In the genomic region with DNA sequence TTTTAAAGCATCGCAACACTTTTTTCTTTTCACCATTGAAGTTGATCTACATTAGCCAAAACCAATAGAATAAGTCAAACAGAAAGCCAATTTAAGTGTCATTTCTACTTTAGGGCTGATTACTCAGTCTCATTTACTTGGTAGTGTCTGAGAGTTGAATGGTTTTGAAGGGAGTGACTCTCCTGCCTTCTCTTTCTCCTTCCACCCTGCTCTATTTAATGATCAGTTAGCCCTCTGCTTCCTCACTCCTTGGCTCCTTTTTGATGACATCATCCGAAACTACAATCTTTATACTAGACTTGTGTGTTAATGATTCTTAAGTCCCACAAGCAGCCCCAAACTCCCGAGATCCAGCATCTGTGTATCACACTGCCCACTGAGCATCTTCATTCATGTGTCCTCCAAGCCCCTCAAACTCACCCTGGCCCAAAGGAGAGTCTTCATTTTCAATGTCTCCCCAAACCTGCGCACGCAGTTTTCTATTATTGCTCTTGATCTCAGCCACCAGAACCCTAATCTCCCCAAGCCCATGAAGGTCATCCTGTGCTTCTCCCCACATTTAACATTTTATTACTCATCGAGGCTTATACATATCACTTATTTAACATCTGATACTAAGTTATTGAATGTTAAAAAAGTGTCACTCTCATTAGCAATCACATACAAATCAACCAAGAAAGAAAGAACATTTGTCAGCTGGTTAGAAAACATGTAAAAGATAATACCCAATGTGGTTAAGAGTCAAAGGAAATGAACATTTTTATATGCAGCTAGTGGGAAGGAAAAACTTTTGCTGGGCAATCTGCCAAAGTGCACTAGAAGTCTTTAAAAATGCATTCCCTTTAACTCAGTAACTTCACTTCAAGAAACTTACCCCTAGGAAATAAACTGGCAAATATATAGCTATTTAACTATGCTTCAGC, we compare ENCODE assay signal across 14 cellular contexts. TPM values are rescaled to one million over a fixed set of nuclear protein-coding genes. Genes with fewer than 3 reads are reported as not detected.
DNase-seq lines count a peak whose midpoint lies in the region; ATAC-seq and TF ChIP-seq lines count a peak whose summit lies in the region.
"Had no signal": no experiment of that assay in that cellular context is flagged by ENCODE, and none has a peak within 500 bp of the region (broad histone marks: within the 10 kb centered on the region; RNA-seq: fewer than 3 reads in every experiment).

No MANE protein-coding gene starts in this region.

- peak overlapping the region in 9 of 11 experiments; percentile 8 to 32 (median 21); a peak in 12 of 22 replicates for H3K4me2 ChIP-seq in BLaER1 treated with 17β-estradiol and CSF1 and Interleukin-3, amounts not matched to agents 10 nM and 100 nM
- H3K4me2 ChIP-seq: GM23338 had no signal

- H3K9me3 Mint-ChIP-seq in chondrocyte (ENCODE audit: low read depth) = no peaks in the 10 kb centered on the region
- H3K9me3 Mint-ChIP-seq in naive thymus-derived CD4-positive, alpha-beta T cell = peaks cover 0 to 4% (median 0%) of the 10 kb centered on the region in 11 donors

- no peaks in the 10 kb centered on the region for H4K20me1 ChIP-seq in BLaER1 treated with 17β-estradiol and CSF1 and Interleukin-3, amounts not matched to agents 10 nM and 100 nM

- H3K27ac Mint-ChIP-seq in chondrocyte (ENCODE audit: unreplicated experiment) = peak overlapping the region; percentile 72
- H3K27ac Mint-ChIP-seq in naive thymus-derived CD4-positive, alpha-beta T cell = peak overlapping the region in 4 of 9 donors; percentile 43 to 74 (median 59)
- H3K27ac Mint-ChIP-seq: GM23338 had no signal

- peaks cover 31% of the 10 kb centered on the region for H3K4me1 Mint-ChIP-seq in chondrocyte (ENCODE audit: low read depth)
- H3K4me1 Mint-ChIP-seq in naive thymus-derived CD4-positive, alpha-beta T cell = peaks cover 0 to 24% (median 10%) of the 10 kb centered on the region in 7 donors
- H3K4me1 Mint-ChIP-seq: GM23338 had no signal

- no peaks in the 10 kb centered on the region for H3K36me3 Mint-ChIP-seq in chondrocyte (ENCODE audit: low read depth)
- peaks cover 0 to 3% (median 0%) of the 10 kb centered on the region in 5 donors for H3K36me3 Mint-ChIP-seq in naive thymus-derived CD4-positive, alpha-beta T cell

- H3K9ac ChIP-seq in BLaER1 treated with 17β-estradiol and CSF1 and Interleukin-3, amounts not matched to agents 10 nM and 100 nM = no peak overlapping the region

- intact Hi-C loops in naive thymus-derived CD4-positive, alpha-beta T cell (cut with micrococcal nuclease) = loop anchor here in 1 of 2 donors (5.0 kb wide), 1 partner anchor 193 kb away; no protein-coding TSS in a partner anchor

- no peaks in the 10 kb centered on the region for H3K27me3 Mint-ChIP-seq in chondrocyte (ENCODE audit: low read depth)
- peaks cover 0 to 18% (median 5%) of the 10 kb centered on the region in 5 donors for H3K27me3 Mint-ChIP-seq in naive thymus-derived CD4-positive, alpha-beta T cell

- POLR2A ChIA-PET in naive thymus-derived CD4-positive, alpha-beta T cell (lab: Charles Lee) = no interaction called here

- TF ChIP-seq CTCF in chondrocyte (IDR thresholded peaks at IDR 0.05) = no peak

- no peak overlapping the region for H3K27ac ChIP-seq in BLaER1 treated with 17β-estradiol and CSF1 and Interleukin-3, amounts not matched to agents 10 nM and 100 nM
- H3K27ac ChIP-seq in naive thymus-derived CD4-positive, alpha-beta T cell (ENCODE audit: low read depth, low read length) = no peak overlapping the region
- H3K27ac ChIP-seq: adrenal gland, Peyer's patch had no signal

- no peaks in the 10 kb centered on the region for H3K27me3 ChIP-seq in BLaER1 treated with 17β-estradiol and CSF1 and Interleukin-3, amounts not matched to agents 10 nM and 100 nM
- no peaks in the 10 kb centered on the region for H3K27me3 ChIP-seq in naive thymus-derived CD4-positive, alpha-beta T cell (ENCODE audit: control insufficient read depth in 2 of 2, insufficient read depth in 2 of 2, low read length in 2 of 2)
- H3K27me3 ChIP-seq: adrenal gland, Peyer's patch had no signal

- peaks cover 0 to 10% (median 3%) of the 10 kb centered on the region in 11 experiments; a peak in 3 of 22 replicates for H3K9me3 ChIP-seq in BLaER1 treated with 17β-estradiol and CSF1 and Interleukin-3, amounts not matched to agents 10 nM and 100 nM (replicated peaks in 1 of 11)
- no peaks in the 10 kb centered on the region for H3K9me3 ChIP-seq in naive thymus-derived CD4-positive, alpha-beta T cell (ENCODE audit: control insufficient read depth in 2 of 3, low read length in 3 of 3)
- H3K9me3 ChIP-seq: adrenal gland, Peyer's patch had no signal

- CTCF ChIA-PET in naive thymus-derived CD4-positive, alpha-beta T cell (lab: Charles Lee) = no interaction called here

- peaks cover 5 to 17% (median 10%) of the 10 kb centered on the region in 10 experiments; a peak in 15 of 20 replicates for H3K4me1 ChIP-seq in BLaER1 treated with 17β-estradiol and CSF1 and Interleukin-3, amounts not matched to agents 10 nM and 100 nM
- peaks cover 0 to 10% of the 10 kb centered on the region in 2 donors for H3K4me1 ChIP-seq in naive thymus-derived CD4-positive, alpha-beta T cell (ENCODE audit: control insufficient read depth in 2 of 2, insufficient read depth in 2 of 2, low read length in 2 of 2)
- H3K4me1 ChIP-seq: adrenal gland, Peyer's patch had no signal

- ATAC-seq in naive thymus-derived CD4-positive, alpha-beta T cell = no peak
- ATAC-seq in HG02610 (IDR thresholded peaks at IDR 0.05; ENCODE audit: unreplicated experiment) (no peak), GM19035 (IDR thresholded peaks at IDR 0.05; ENCODE audit: unreplicated experiment) (no peak)
- ATAC-seq: GM23338 had no signal

- no peaks in the 10 kb centered on the region for H3K36me3 ChIP-seq in BLaER1 treated with 17β-estradiol and CSF1 and Interleukin-3, amounts not matched to agents 10 nM and 100 nM
- H3K36me3 ChIP-seq in naive thymus-derived CD4-positive, alpha-beta T cell (ENCODE audit: control insufficient read depth in 2 of 3, insufficient read depth in 3 of 3, low read length in 3 of 3) = no peaks in the 10 kb centered on the region
- H3K36me3 ChIP-seq: adrenal gland, Peyer's patch had no signal

- H3K4me3 ChIP-seq in BLaER1 treated with 17β-estradiol and CSF1 and Interleukin-3, amounts not matched to agents 10 nM and 100 nM = no peak overlapping the region
- no peak overlapping the region for H3K4me3 ChIP-seq in naive thymus-derived CD4-positive, alpha-beta T cell (ENCODE audit: low read length)
- H3K4me3 ChIP-seq: adrenal gland, GM23338, Peyer's patch had no signal

- no peak overlapping the region for H3K4me3 Mint-ChIP-seq in chondrocyte (ENCODE audit: unreplicated experiment)
- H3K4me3 Mint-ChIP-seq in naive thymus-derived CD4-positive, alpha-beta T cell = peak overlapping the region in 7 of 10 donors; percentile 2 to 59 (median 35)
- H3K4me3 Mint-ChIP-seq: GM23338 had no signal

- peak; percentile 0 for DNase-seq in HS-5 (ENCODE audit: low read depth)
- DNase-seq in chondrocyte (ENCODE audit: low spot score) = no peak
- DNase-seq in naive thymus-derived CD4-positive, alpha-beta T cell = peak in 6 of 9 donors; percentile 7 to 58 (median 35)
- DNase-seq in NCI-H1436 treated with DMSO at 0.1 percent for 48 hours (lab: John Stamatoyannopoulos, UW) = no peak
- DNase-seq in stimulated activated CD4-positive, alpha-beta T cell treated with anti-CD3 and anti-CD28 coated beads, Interleukin-2, amount 100 ng/mL, for 24 hours = no peak
- DNase-seq: activated CD4-positive, alpha-beta T cell treated with anti-CD3 and anti-CD28 coated beads for 1 hour; DMS53; NCI-H187 treated with DMSO at 0.1 percent for 48 hours; Peyer's patch had no signal

RNA-seq across cellular contexts. Expression of a gene that starts 32.2 kb away (rescaled TPM):
- 48.5 to 55.6 TPM (median 51.6 TPM) in 3 replicates for total RNA-seq in chondrocyte
- 100 to 1,000 TPM in 4 of 5 experiments, 10 to 100 TPM in 1; 93.3 to 291 (median 160) TPM for total RNA-seq in naive thymus-derived CD4-positive, alpha-beta T cell
- polyA plus RNA-seq in naive thymus-derived CD4-positive, alpha-beta T cell = 10 to 100 TPM; 36.1 to 41.6 TPM

Comparison
In these comparisons a context has a peak if more than half of its experiments do, and no peak if none do; other contexts are left out.
1. DNase-seq: peak in HS-5 (single experiment) and naive thymus-derived CD4-positive, alpha-beta T cell (6 of 9); none in chondrocyte (single experiment), NCI-H1436 treated with DMSO at 0.1 percent for 48 hours (single experiment) and stimulated activated CD4-positive, alpha-beta T cell treated with anti-CD3 and anti-CD28 coated beads, Interleukin-2, amount 100 ng/mL, for 24 hours (0 of 2).